In genomic region chr4:156781852-156782251, GRCh38 we compare ENCODE assay signal across 16 cellular contexts.
DNase-seq lines count a peak whose midpoint lies in the region; ATAC-seq and TF ChIP-seq lines count a peak whose summit lies in the region.
"Had no signal": no experiment of that assay in that cellular context is flagged by ENCODE, and none has a peak within 500 bp of the region (broad histone marks: within the 10 kb centered on the region; RNA-seq: fewer than 3 reads in every experiment).

No MANE protein-coding gene starts in this region.

- no peak overlapping the region for H2AFZ ChIP-seq in fibroblast of lung (ENCODE audit: low read length)
- no peak overlapping the region for H2AFZ ChIP-seq in smooth muscle cell (ENCODE audit: low read depth)

- ATAC-seq in GM19324 (IDR thresholded peaks at IDR 0.05; ENCODE audit: low FRiP score, unreplicated experiment), result no peak
- ATAC-seq: activated T-helper 17 cell treated with anti-CD3 and anti-CD28 coated beads, Interleukin-2, amount 50 U/mL, for 72 hours; HepG2; natural killer cell treated with Interleukin-12 subunit alpha and Interleukin-12 subunit beta and Interleukin-15 and Interleukin-18, amount 100 ng/mL, for 72 hours had no signal

- H3K4me1 ChIP-seq in fibroblast of lung (ENCODE audit: control insufficient read depth, extremely low read depth, insufficient read depth, low read length) (peaks cover 6% of the 10 kb centered on the region), smooth muscle cell (ENCODE audit: low read depth) (peaks cover 5% of the 10 kb centered on the region)

- H3K27ac ChIP-seq in RWPE1 (no peak overlapping the region), fibroblast of lung (ENCODE audit: insufficient read depth, low read length) (peak overlapping the region; percentile 19), smooth muscle cell (ENCODE audit: low read depth) (peak overlapping the region; percentile 94)
- H3K27ac ChIP-seq: C4-2B had no signal

- TF ChIP-seq CTCF in RWPE1 (conservative IDR thresholded peaks at IDR 0.05; ENCODE audit: low read depth) (no peak), fibroblast of lung (conservative IDR thresholded peaks at IDR 0.05 in 1 of 2, IDR thresholded peaks at IDR 0.05 in 1 of 2; ENCODE audit: low read depth in 1 of 2, low read length in 2 of 2) (no peak), smooth muscle cell (IDR thresholded peaks at IDR 0.05; ENCODE audit: borderline replicate concordance, insufficient read depth, poor library complexity, severe bottlenecking) (no peak)

- H3K36me3 ChIP-seq in fibroblast of lung (ENCODE audit: control insufficient read depth, insufficient read depth, low read length), result no peaks in the 10 kb centered on the region
- no peaks in the 10 kb centered on the region for H3K36me3 ChIP-seq in smooth muscle cell (ENCODE audit: low read depth)

- H3K9ac ChIP-seq in fibroblast of lung (ENCODE audit: insufficient read depth, low read length) (no peak overlapping the region), smooth muscle cell (ENCODE audit: low read depth) (peak overlapping the region; percentile 55)

- no peak overlapping the region for H3K4me2 ChIP-seq in fibroblast of lung (ENCODE audit: extremely low read depth, insufficient read depth, low read length)
- H3K4me2 ChIP-seq in smooth muscle cell, result peak overlapping the region; percentile 40

- DNase-seq in HCEC 1CT (peak; percentile 58), RWPE1 (ENCODE audit: low spot score) (peak; percentile 58), fibroblast of lung (ENCODE audit: low read depth in 2 of 2) (peak; percentile 64 to 75), smooth muscle cell (lab: John Stamatoyannopoulos, UW; ENCODE audit: unreplicated experiment) (no peak), NCI-H446 treated with DMSO at 0.1 percent for 48 hours (lab: John Stamatoyannopoulos, UW) (no peak), NCI-H510A treated with DMSO at 0.1 percent for 48 hours (lab: John Stamatoyannopoulos, UW) (no peak)
- DNase-seq: dermis blood vessel endothelial cell, DMS79, NCI-H2107, substantia nigra, T-helper 1 cell had no signal

- H3F3A ChIP-seq in smooth muscle cell (ENCODE audit: low read depth), result no peaks in the 10 kb centered on the region

- CTCF ChIA-PET in RWPE1 (lab: Yijun Ruan, JAX), result no interaction called here

- H3K9me3 ChIP-seq in fibroblast of lung (ENCODE audit: control insufficient read depth, insufficient read depth, low read depth, low read length) (no peaks in the 10 kb centered on the region), smooth muscle cell (replicated peaks; ENCODE audit: low read depth) (no peaks in the 10 kb centered on the region)

- H3K4me3 ChIP-seq in fibroblast of lung (replicated peaks in 1 of 4; ENCODE audit: control extremely low read depth in 1 of 4, insufficient read depth in 1 of 4, low read depth in 3 of 4, low read length in 4 of 4) (no peak overlapping the region), smooth muscle cell (no peak overlapping the region)

- H3K27me3 ChIP-seq in fibroblast of lung (ENCODE audit: control insufficient read depth, insufficient read depth, low read length) (no peaks in the 10 kb centered on the region), smooth muscle cell (ENCODE audit: low read depth) (no peaks in the 10 kb centered on the region)

- H3K79me2 ChIP-seq in fibroblast of lung (ENCODE audit: control insufficient read depth, insufficient read depth, low read length), result peaks cover 2% of the 10 kb centered on the region
- H3K79me2 ChIP-seq in smooth muscle cell (ENCODE audit: low read depth), result no peaks in the 10 kb centered on the region

- 61% methylated on average over 2 of the region's 2 CpGs for WGBS in smooth muscle cell (ENCODE audit: low lambda C conversion rate)

- H4K20me1 ChIP-seq in fibroblast of lung (ENCODE audit: control insufficient read depth, extremely low read depth, insufficient read depth, low read length) (no peaks in the 10 kb centered on the region), smooth muscle cell (ENCODE audit: low read depth) (no peaks in the 10 kb centered on the region)

- POLR2A ChIA-PET in RWPE1 (lab: Yijun Ruan, JAX; ENCODE audit: low non-redundant PET), result no interaction called here

Comparison
In these comparisons a context has a peak if more than half of its experiments do, and no peak if none do; other contexts are left out.
1. DNase-seq: peak in HCEC 1CT (single experiment), RWPE1 (single experiment) and fibroblast of lung (2 of 2); none in smooth muscle cell (single experiment), NCI-H446 treated with DMSO at 0.1 percent for 48 hours (single experiment) and NCI-H510A treated with DMSO at 0.1 percent for 48 hours (single experiment).